Comparison of ENCODE assay signal across 30 cellular contexts in genomic region chr12:59724011-59724703, GRCh38.
"Had no signal": no experiment of that assay in that cellular context is flagged by ENCODE, and none has a peak within 500 bp of the region (broad histone marks: within the 10 kb centered on the region; RNA-seq: fewer than 3 reads in every experiment).

No MANE protein-coding gene starts in this region.

- DNase-seq: activated CD4-positive, alpha-beta T cell treated with anti-CD3 and anti-CD28 coated beads for 1 hour; activated CD4-positive, alpha-beta T cell treated with anti-CD3 and anti-CD28 coated beads for 48 hours; activated CD4-positive, CD25-positive, alpha-beta regulatory T cell; activated CD8-positive, alpha-beta T cell treated with anti-CD3 and anti-CD28 coated beads for 36 hours; activated effector memory CD4-positive, alpha-beta T cell treated with anti-CD3 and anti-CD28 coated beads, Interleukin-2, amount 50 U/mL, for 16 hours; activated naive CD4-positive, alpha-beta T cell; activated naive CD4-positive, alpha-beta T cell treated with anti-CD3 and anti-CD28 coated beads, Interleukin-2, amount 50 U/mL, for 16 hours; activated naive CD8-positive, alpha-beta T cell treated with anti-CD3 and anti-CD28 coated beads, Interleukin-2, amount 10 ng/mL, durations not matched to agents 7 days and 5 days; activated T-cell treated with anti-CD3 and anti-CD28 coated beads, Interleukin-2, amount 50 U/mL, for 1 hour; activated T-cell treated with anti-CD3 and anti-CD28 coated beads, Interleukin-2, amount 50 U/mL, for 72 hours; amygdala; caudate nucleus; NCI-H1105; NCI-H1417 treated with DMSO at 0.1 percent for 48 hours; NCI-H187 treated with DMSO at 0.1 percent for 48 hours; NCI-H2081; NCI-H345; NCI-H524 treated with DMSO at 0.1 percent for 48 hours; NK-92 treated with Interleukin-12 subunit alpha and Interleukin-12 subunit beta, amount 100 ng/mL, for 24 hours; PC-9; Right ventricle myocardium superior; SW 1271; T-helper 1 cell; T-helper 2 cell; T-helper 9 cell; WERI-Rb-1 had no signal

- H3K4me1 ChIP-seq: breast epithelium had no signal

- H2AFZ ChIP-seq: PC-9 had no signal

- H3K27me3 ChIP-seq: ascending aorta, breast epithelium had no signal

- H3K9me3 ChIP-seq: ascending aorta, breast epithelium had no signal

- H3K4me2 ChIP-seq: PC-9 had no signal

- H3K27ac ChIP-seq: ascending aorta, breast epithelium, PC-9, WERI-Rb-1 had no signal

- ATAC-seq: activated CD8-positive, alpha-beta T cell treated with anti-CD3 and anti-CD28 coated beads for 36 hours; activated T-cell treated with anti-CD3 and anti-CD28 coated beads, Interleukin-2, amount 50 U/mL, for 72 hours; activated T-helper 17 cell treated with anti-CD3 and anti-CD28 coated beads, Interleukin-2, amount 50 U/mL, for 72 hours; K562 had no signal

- H3K36me3 ChIP-seq: ascending aorta, breast epithelium, WERI-Rb-1 had no signal

- FAIRE-seq: K562 had no signal

- H3K4me3 ChIP-seq: ascending aorta, breast epithelium, K562, PC-9 had no signal
